Comparison of ENCODE assay signal across 8 cellular contexts in genomic region chr13:20127263-20127562, GRCh38. TPM values are rescaled to one million over a fixed set of nuclear protein-coding genes. Genes with fewer than 3 reads are reported as not detected.
DNase-seq lines count a peak whose midpoint lies in the region; ATAC-seq, FAIRE-seq and TF ChIP-seq lines count a peak whose summit lies in the region.

No MANE protein-coding gene starts in this region.

- TF ChIP-seq POLR2A in endothelial cell of umbilical vein (IDR thresholded peaks at IDR 0.05; ENCODE audit: low read depth, low read length) = no peak

- H3K4me2 ChIP-seq in endothelial cell of umbilical vein (ENCODE audit: insufficient read depth, low read length) (peak overlapping the region; percentile 84), osteoblast (ENCODE audit: insufficient read depth, low read length) (peak overlapping the region; percentile 90)

- H3K9me3 ChIP-seq in endothelial cell of umbilical vein (replicated peaks; ENCODE audit: control insufficient read depth, insufficient read depth, low read length) (no peaks in the 10 kb centered on the region), osteoblast (ENCODE audit: low read depth, low read length) (no peaks in the 10 kb centered on the region)

- H3K4me3 ChIP-seq in endothelial cell of umbilical vein (replicated peaks in 1 of 3; ENCODE audit: insufficient read depth in 1 of 3, low read depth in 1 of 3, low read length in 3 of 3) (peak overlapping the region in 1 of 3 experiments; percentile 5), osteoblast (ENCODE audit: insufficient read depth, low read length) (peak overlapping the region; percentile 78)

- H3K4me1 ChIP-seq in endothelial cell of umbilical vein (ENCODE audit: control insufficient read depth, extremely low read depth, insufficient read depth, low read length) = peaks cover 4% of the 10 kb centered on the region
- H3K4me1 ChIP-seq in osteoblast (ENCODE audit: insufficient read depth, low read length) = peaks cover 24% of the 10 kb centered on the region

- no TSS peak for BruUV-seq in endothelial cell of umbilical vein (replicated peaks; lab: Mats Ljungman, UMichigan)

- H3K36me3 ChIP-seq in endothelial cell of umbilical vein (ENCODE audit: control insufficient read depth in 2 of 2, extremely low read depth in 1 of 2, insufficient read depth in 2 of 2, low read length in 2 of 2) (no peaks in the 10 kb centered on the region), osteoblast (ENCODE audit: insufficient read depth, low read length) (no peaks in the 10 kb centered on the region)

- peak; percentile 11 for ATAC-seq in GM21447 (IDR thresholded peaks at IDR 0.05; ENCODE audit: unreplicated experiment)

- H3K27ac ChIP-seq in endothelial cell of umbilical vein (ENCODE audit: insufficient read depth, low read depth, low read length) (no peak overlapping the region), osteoblast (ENCODE audit: low read depth, low read length) (peak overlapping the region; percentile 55)

- no peak overlapping the region for H3K9ac ChIP-seq in endothelial cell of umbilical vein (replicated peaks; ENCODE audit: extremely low read depth, insufficient read depth, low read length)

- no peaks in the 10 kb centered on the region for H3K79me2 ChIP-seq in endothelial cell of umbilical vein (ENCODE audit: control insufficient read depth, insufficient read depth, low read length)
- H3K79me2 ChIP-seq in osteoblast (ENCODE audit: insufficient read depth, low read length) = no peaks in the 10 kb centered on the region

- H3K9me1 ChIP-seq in endothelial cell of umbilical vein (replicated peaks; ENCODE audit: control insufficient read depth, extremely low read depth, insufficient read depth, low read length) = no peaks in the 10 kb centered on the region

- H4K20me1 ChIP-seq in endothelial cell of umbilical vein (replicated peaks; ENCODE audit: control insufficient read depth, extremely low read depth, insufficient read depth, low read length) (no peaks in the 10 kb centered on the region), osteoblast (ENCODE audit: insufficient read depth, low read length) (no peaks in the 10 kb centered on the region)

- DNase-seq in NOMO-1 treated with DMSO at 0.1 percent for 48 hours (lab: John Stamatoyannopoulos, UW; ENCODE audit: unreplicated experiment) = peak; percentile 65
- no peak for DNase-seq in endothelial cell of umbilical vein (ENCODE audit: low read depth, low spot score)
- DNase-seq in osteoblast (ENCODE audit: insufficient read length, low spot score, missing footprints) = no peak
- no peak for DNase-seq in ureter (ENCODE audit: low spot score)
- no peak for DNase-seq in NCI-H748 (lab: John Stamatoyannopoulos, UW; ENCODE audit: unreplicated experiment)
- DNase-seq in activated CD8-positive, alpha-beta memory T cell treated with anti-CD3 and anti-CD28 coated beads, Interleukin-2, amount 50 U/mL, for 48 hours = no peak
- no peak for DNase-seq in DMS 273 (lab: John Stamatoyannopoulos, UW; ENCODE audit: unreplicated experiment)

- H3K27me3 ChIP-seq in endothelial cell of umbilical vein (ENCODE audit: control insufficient read depth in 2 of 2, insufficient read depth in 2 of 2, low read length in 2 of 2) = peaks cover 24 to 31% of the 10 kb centered on the region in 2 experiments
- H3K27me3 ChIP-seq in osteoblast (ENCODE audit: insufficient read depth, low read length) = peaks cover 19% of the 10 kb centered on the region

- FAIRE-seq in endothelial cell of umbilical vein (lab: Jason Lieb, UNC) = no peak

- H2AFZ ChIP-seq in endothelial cell of umbilical vein (ENCODE audit: low read depth, low read length) (peak overlapping the region; percentile 81), osteoblast (ENCODE audit: low read length) (peak overlapping the region; percentile 95)

- CTCF ChIA-PET in endothelial cell of umbilical vein (lab: Charles Lee) = interaction anchor here (0.6 to 1.9 kb wide), 11 partner anchors 9 to 798 kb away, joined by 3 to 14 read pairs (median 3); partner anchors contain the start of gene GJA3

- TF ChIP-seq CTCF in endothelial cell of umbilical vein (IDR thresholded peaks at IDR 0.05; ENCODE audit: extremely low read depth in 1 of 2, insufficient read depth in 1 of 2, low read depth in 1 of 2, low read length in 2 of 2) (no peak), osteoblast (IDR thresholded peaks at IDR 0.05; ENCODE audit: extremely low read depth, low read depth, low read length) (no peak)

- intact Hi-C loops in endothelial cell of umbilical vein (cut with micrococcal nuclease) = loop anchor here (1.0 kb wide), 1 partner anchor 8 kb away; no protein-coding TSS in a partner anchor

- dilution Hi-C loops in endothelial cell of umbilical vein (cut with MboI; ENCODE audit: extremely low pct_ligation_motif_present, low sequenced_read_pairs) = no loop called here

- POLR2A ChIA-PET in endothelial cell of umbilical vein (lab: Charles Lee) = interaction anchor here (0.7 to 1.5 kb wide), 2 partner anchors 8 to 1144 kb away, joined by 5 read pairs; no protein-coding TSS in a partner anchor

TF ChIP-seq in endothelial cell of umbilical vein, 7 proteins besides CTCF, POLR2A, EP300 and RAD21:
- TF ChIP-seq EZH2 (IDR thresholded peaks at IDR 0.05; ENCODE audit: borderline replicate concordance, low read depth, low read length, severe bottlenecking) = no peak
- TF ChIP-seq MYC (IDR thresholded peaks at IDR 0.05; ENCODE audit: low read depth, low read length) = no peak
- TF ChIP-seq FOS (IDR thresholded peaks at IDR 0.05; ENCODE audit: borderline replicate concordance, insufficient read depth, low read length) = no peak
- TF ChIP-seq JUN (IDR thresholded peaks at IDR 0.05; ENCODE audit: borderline replicate concordance, insufficient read depth, insufficient read length, low read depth) = no peak
- no peak for TF ChIP-seq GATA2 (IDR thresholded peaks at IDR 0.05; ENCODE audit: insufficient read depth, insufficient read length, low read depth, low read length)
- TF ChIP-seq MAX (IDR thresholded peaks at IDR 0.05; ENCODE audit: insufficient read depth, insufficient read length) = no peak
- no peak for TF ChIP-seq POLR2AphosphoS5 (IDR thresholded peaks at IDR 0.05; ENCODE audit: insufficient read depth, low read depth, low read length)

RNA-seq across cellular contexts. Expression of gene GJA3, which starts 33.6 kb away (rescaled TPM):
- total RNA-seq in endothelial cell of umbilical vein (not detected in 2 replicates), osteoblast (under 0.01 TPM in 2 replicates), ureter (0.13 TPM)
- polyA plus RNA-seq in endothelial cell of umbilical vein = not detected in 2 replicates
- not detected in 2 replicates for polyA plus RNA-seq in endothelial cell of umbilical vein (2011; cell fraction: cytosol; rRNA removed)
- polyA plus RNA-seq in endothelial cell of umbilical vein (2011; cell fraction: nucleus; rRNA removed) = not detected in 2 replicates
- polyA plus RNA-seq in endothelial cell of umbilical vein (2012) = not detected in 2 replicates
- polyA minus RNA-seq in endothelial cell of umbilical vein = not detected in 2 replicates
- not detected for polyA minus RNA-seq in endothelial cell of umbilical vein (2011; cell fraction: cytosol; rRNA and poly(A)+ RNA removed)
- not detected in 2 replicates for polyA minus RNA-seq in endothelial cell of umbilical vein (2011; cell fraction: nucleus; rRNA and poly(A)+ RNA removed)
